In the genomic region with DNA sequence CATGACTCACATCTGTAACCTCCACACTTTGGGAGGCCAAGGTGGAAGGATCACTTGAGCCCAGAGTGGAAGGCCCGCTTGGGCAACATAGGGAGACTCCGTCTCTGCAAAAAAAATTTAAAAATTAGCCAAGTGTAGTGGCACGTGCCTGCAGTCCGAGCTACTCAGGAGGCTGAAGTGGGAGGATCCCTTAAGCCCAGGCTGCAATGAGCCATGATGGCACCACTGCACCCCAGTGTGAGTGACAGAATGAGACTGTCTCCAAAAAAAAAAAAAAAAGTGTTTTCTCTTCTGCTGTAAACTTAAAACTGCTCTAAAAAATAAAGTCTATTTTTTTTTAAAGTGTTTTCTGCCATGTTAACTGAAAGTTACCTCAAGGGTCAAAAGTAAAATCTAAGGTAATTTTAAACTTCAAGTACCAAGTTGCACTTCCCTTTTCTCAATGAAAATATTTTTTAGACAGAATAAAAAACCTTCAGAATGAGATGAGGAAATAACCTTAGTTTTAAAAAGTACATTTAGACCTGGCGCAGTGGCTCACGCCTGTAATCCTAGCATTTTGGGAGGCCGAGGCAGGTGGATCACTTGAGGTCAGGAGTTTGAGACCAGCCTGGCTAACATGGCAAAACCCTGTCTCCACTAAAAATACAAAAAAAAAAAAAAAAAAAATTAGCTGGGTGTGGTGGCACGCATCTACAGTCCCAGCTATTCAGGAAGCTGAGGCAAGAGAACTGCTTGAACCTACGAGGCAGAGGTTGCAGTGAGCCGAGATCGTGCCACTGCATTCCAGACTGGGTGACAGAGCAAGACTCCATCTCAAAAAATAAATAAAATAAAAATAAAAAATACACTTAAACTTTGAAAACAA, we compare ENCODE assay signal across 7 cellular contexts.
DNase-seq lines count a peak whose midpoint lies in the region; ATAC-seq lines count a peak whose summit lies in the region.

No MANE protein-coding gene starts in this region.

- ATAC-seq in GM18511 (IDR thresholded peaks at IDR 0.05; ENCODE audit: unreplicated experiment), result peak; percentile 93
- peak; percentile 87 for ATAC-seq in GM19328 (IDR thresholded peaks at IDR 0.05; ENCODE audit: unreplicated experiment)
- ATAC-seq in GM21515 (IDR thresholded peaks at IDR 0.05; ENCODE audit: unreplicated experiment), result peak; percentile 86
- ATAC-seq in HG02763 (IDR thresholded peaks at IDR 0.05; ENCODE audit: unreplicated experiment), result peak; percentile 81
- ATAC-seq in HG03095 (IDR thresholded peaks at IDR 0.05; ENCODE audit: unreplicated experiment), result peak; percentile 74
- ATAC-seq in HG03469 (IDR thresholded peaks at IDR 0.05; ENCODE audit: unreplicated experiment), result peak; percentile 81

- peak; percentile 22 for DNase-seq in NOMO-1 treated with dmso at 0.1 percent for 144 hours (lab: John Stamatoyannopoulos, UW; ENCODE audit: unreplicated experiment)

Comparison
In these comparisons a context has a peak if more than half of its experiments do, and no peak if none do; other contexts are left out.
1. Peak in every context shown above with its lines: DNase-seq and ATAC-seq.